Comparison of ENCODE assay signal across 10 cellular contexts in the genomic region with DNA sequence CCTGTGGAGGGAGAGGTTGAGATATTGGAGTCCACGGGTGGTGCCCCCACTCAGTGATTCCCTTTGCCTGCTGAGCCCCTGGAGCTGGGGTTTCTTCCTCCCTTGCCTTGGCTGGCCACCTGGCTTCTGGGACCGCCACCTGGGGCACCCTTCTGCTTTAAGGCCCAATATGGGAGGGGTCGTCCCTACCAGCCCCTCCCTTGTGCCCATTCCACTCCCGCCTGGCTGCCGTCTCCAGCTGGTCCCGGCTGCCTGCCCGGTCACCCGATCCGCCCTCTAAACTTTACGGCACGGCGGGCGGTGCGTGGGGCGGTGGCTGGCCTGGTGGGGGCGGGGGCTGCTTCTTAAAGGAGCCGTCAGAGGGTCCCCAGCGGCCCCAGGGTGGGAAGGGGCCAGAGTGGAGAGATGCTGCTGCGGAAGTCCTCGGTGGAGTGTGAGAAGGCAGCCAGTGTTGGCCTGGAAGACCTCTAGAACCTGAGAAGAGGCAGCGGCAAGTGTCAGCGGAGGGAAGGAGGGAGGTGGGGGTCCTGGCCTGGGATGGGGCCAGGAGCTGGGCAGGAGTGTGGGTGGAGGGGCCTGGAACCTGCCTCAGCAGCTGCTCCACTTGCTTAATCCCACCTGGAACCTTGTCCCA. TPM values are rescaled to one million over a fixed set of nuclear protein-coding genes. Genes with fewer than 3 reads are reported as not detected.
DNase-seq lines count a peak whose midpoint lies in the region; ATAC-seq and TF ChIP-seq lines count a peak whose summit lies in the region.
"Had no signal": no experiment of that assay in that cellular context is flagged by ENCODE, and none has a peak within 500 bp of the region (broad histone marks: within the 10 kb centered on the region; RNA-seq: fewer than 3 reads in every experiment).

No MANE protein-coding gene starts in this region.

- H3K27ac Mint-ChIP-seq in brain: peak overlapping the region in 3 of 5 experiments; percentile 91 to 98 (median 94)
- H3K27ac Mint-ChIP-seq in activated CD4-positive, alpha-beta T cell treated with anti-CD3 and anti-CD28 coated beads, Interleukin-2, amount 10 ng/mL, durations not matched to agents 24 days and 14 days: no peak overlapping the region
- no peak overlapping the region for H3K27ac Mint-ChIP-seq in activated T-helper 17 cell treated with anti-CD3 and anti-CD28 coated beads, Interleukin-2, amount 50 U/mL, for 72 hours

- H3K4me1 Mint-ChIP-seq in brain: peaks cover 88% of the 10 kb centered on the region
- peaks cover 6% of the 10 kb centered on the region for H3K4me1 Mint-ChIP-seq in activated CD4-positive, alpha-beta T cell treated with anti-CD3 and anti-CD28 coated beads, Interleukin-2, amount 10 ng/mL, durations not matched to agents 24 days and 14 days
- no peaks in the 10 kb centered on the region for H3K4me1 Mint-ChIP-seq in activated T-helper 17 cell treated with anti-CD3 and anti-CD28 coated beads, Interleukin-2, amount 50 U/mL, for 72 hours

- H3K27ac ChIP-seq in skin epidermis: peak overlapping the region in 17 of 21 experiments; percentile 2 to 87 (median 65)

- no peak for TF ChIP-seq CTCF in brain (conservative IDR thresholded peaks at IDR 0.05)

- no peaks in the 10 kb centered on the region for H3K36me3 ChIP-seq in H7 (replicated peaks; ENCODE audit: control insufficient read depth, insufficient read depth, low read length)

- 0 out of 2 replicates have a peak overlapping the region, but pooled peaks have one; percentile 2 for H3K4me3 ChIP-seq in H7 (ENCODE audit: insufficient read depth, low read depth, low read length)
- H3K4me3 ChIP-seq in skin epidermis: peak overlapping the region in 5 of 7 experiments; percentile 4 to 22 (median 8)

- no peaks in the 10 kb centered on the region for H3K27me3 ChIP-seq in H7 (ENCODE audit: control insufficient read depth, insufficient read depth, low read length)

- intact Hi-C loops in left colon (cut with DNase I, micrococcal nuclease): no loop called here
- intact Hi-C loops in activated CD4-positive, alpha-beta T cell treated with anti-CD3 and anti-CD28 coated beads, Interleukin-2, amount 10 ng/mL, durations not matched to agents 24 days and 14 days (cut with micrococcal nuclease): no loop called here

- peaks cover 0 to 8% (median 0%) of the 10 kb centered on the region in 5 experiments for H3K9me3 Mint-ChIP-seq in brain
- no peaks in the 10 kb centered on the region for H3K9me3 Mint-ChIP-seq in activated CD4-positive, alpha-beta T cell treated with anti-CD3 and anti-CD28 coated beads, Interleukin-2, amount 10 ng/mL, durations not matched to agents 24 days and 14 days
- no peaks in the 10 kb centered on the region for H3K9me3 Mint-ChIP-seq in activated T-helper 17 cell treated with anti-CD3 and anti-CD28 coated beads, Interleukin-2, amount 50 U/mL, for 72 hours

- H3K36me3 Mint-ChIP-seq in brain: no peaks in the 10 kb centered on the region
- no peaks in the 10 kb centered on the region for H3K36me3 Mint-ChIP-seq in activated CD4-positive, alpha-beta T cell treated with anti-CD3 and anti-CD28 coated beads, Interleukin-2, amount 10 ng/mL, durations not matched to agents 24 days and 14 days (ENCODE audit: low read depth)
- no peaks in the 10 kb centered on the region for H3K36me3 Mint-ChIP-seq in activated T-helper 17 cell treated with anti-CD3 and anti-CD28 coated beads, Interleukin-2, amount 50 U/mL, for 72 hours (ENCODE audit: low read depth)

- H3K4me3 Mint-ChIP-seq in brain: peak overlapping the region in 3 of 5 experiments; percentile 63 to 86 (median 64)
- H3K4me3 Mint-ChIP-seq in activated CD4-positive, alpha-beta T cell treated with anti-CD3 and anti-CD28 coated beads, Interleukin-2, amount 10 ng/mL, durations not matched to agents 24 days and 14 days: no peak overlapping the region
- no peak overlapping the region for H3K4me3 Mint-ChIP-seq in activated T-helper 17 cell treated with anti-CD3 and anti-CD28 coated beads, Interleukin-2, amount 50 U/mL, for 72 hours

- H3K27me3 Mint-ChIP-seq in brain: peaks cover 8% of the 10 kb centered on the region
- H3K27me3 Mint-ChIP-seq in activated CD4-positive, alpha-beta T cell treated with anti-CD3 and anti-CD28 coated beads, Interleukin-2, amount 10 ng/mL, durations not matched to agents 24 days and 14 days: peaks cover 26% of the 10 kb centered on the region
- H3K27me3 Mint-ChIP-seq in activated T-helper 17 cell treated with anti-CD3 and anti-CD28 coated beads, Interleukin-2, amount 50 U/mL, for 72 hours: no peaks in the 10 kb centered on the region

- peak; percentile 55 for ATAC-seq in left colon
- ATAC-seq in activated T-helper 17 cell treated with anti-CD3 and anti-CD28 coated beads, Interleukin-2, amount 50 U/mL, for 72 hours (replicated peaks): no peak

- peak; percentile 85 for DNase-seq in H7
- DNase-seq in left colon: peak; percentile 75 to 84
- DNase-seq in activated CD4-positive, alpha-beta T cell treated with anti-CD3 and anti-CD28 coated beads, Interleukin-2, amount 10 ng/mL, durations not matched to agents 24 days and 14 days: no peak
- no peak for DNase-seq in NCI-H446 (lab: John Stamatoyannopoulos, UW)
- DNase-seq in EL: no peak
- DNase-seq: stimulated activated CD4-positive, alpha-beta T cell treated with anti-CD3 and anti-CD28 coated beads, Interleukin-4, amount 100 ng/mL, for 4 hours had no signal

RNA-seq across cellular contexts. Expression of a gene that starts 1.6 kb away (rescaled TPM):
- 2.8 and 4.4 TPM in 2 replicates for total RNA-seq in H7 (2014; rRNA removed; shearing (Covaris generic))
- polyA plus RNA-seq in brain (ENCODE audit: insufficient read depth, low read depth, low replicate concordance): 60.5 TPM
- 100 to 1,000 TPM in 1 of 2 donors, 10 to 100 TPM in 1; 56.8 to 116 TPM for total RNA-seq in left colon
- 0.45 and 0.82 TPM in 2 replicates for total RNA-seq in activated CD4-positive, alpha-beta T cell treated with anti-CD3 and anti-CD28 coated beads, Interleukin-2, amount 10 ng/mL, durations not matched to agents 24 days and 14 days
- 1 to 10 TPM; 1.2 to 2.3 TPM for total RNA-seq in activated T-helper 17 cell treated with anti-CD3 and anti-CD28 coated beads, Interleukin-2, amount 50 U/mL, for 72 hours

RNA-seq across cellular contexts. Expression of a gene that starts 11.5 kb away (rescaled TPM):
- total RNA-seq in H7 (2014; rRNA removed; shearing (Covaris generic)): 0.07 and 1.2 TPM in 2 replicates
- polyA plus RNA-seq in brain (ENCODE audit: insufficient read depth, low read depth, low replicate concordance): 0.51 TPM
- total RNA-seq in left colon: not detected
- not detected in 2 replicates for total RNA-seq in activated CD4-positive, alpha-beta T cell treated with anti-CD3 and anti-CD28 coated beads, Interleukin-2, amount 10 ng/mL, durations not matched to agents 24 days and 14 days
- total RNA-seq in activated T-helper 17 cell treated with anti-CD3 and anti-CD28 coated beads, Interleukin-2, amount 50 U/mL, for 72 hours: under 1 TPM in 1 of 2 donors, not detected in 1; 0.34 TPM
- total RNA-seq: SK-MEL-5 had no signal

RNA-seq across cellular contexts. Expression of a gene that starts 24.8 kb away (rescaled TPM):
- total RNA-seq in H7 (2014; rRNA removed; shearing (Covaris generic)): 118 and 146 TPM in 2 replicates
- 16.7 TPM for polyA plus RNA-seq in brain (ENCODE audit: insufficient read depth, low read depth, low replicate concordance)
- total RNA-seq in left colon: 10 to 100 TPM; 48.8 to 68.6 TPM
- 231 and 233 TPM in 2 replicates for total RNA-seq in activated CD4-positive, alpha-beta T cell treated with anti-CD3 and anti-CD28 coated beads, Interleukin-2, amount 10 ng/mL, durations not matched to agents 24 days and 14 days
- 100 to 1,000 TPM in 1 of 2 donors, 10 to 100 TPM in 1; 59.2 to 139 TPM for total RNA-seq in activated T-helper 17 cell treated with anti-CD3 and anti-CD28 coated beads, Interleukin-2, amount 50 U/mL, for 72 hours

RNA-seq across cellular contexts. Expression of a gene that starts 31.4 kb away (rescaled TPM):
- 204 and 246 TPM in 2 replicates for total RNA-seq in H7 (2014; rRNA removed; shearing (Covaris generic))
- 348 TPM for polyA plus RNA-seq in brain (ENCODE audit: insufficient read depth, low read depth, low replicate concordance)
- 10 to 100 TPM; 46.1 to 81.3 TPM for total RNA-seq in left colon
- 225 and 232 TPM in 2 replicates for total RNA-seq in activated CD4-positive, alpha-beta T cell treated with anti-CD3 and anti-CD28 coated beads, Interleukin-2, amount 10 ng/mL, durations not matched to agents 24 days and 14 days
- 100 to 1,000 TPM; 283 to 392 TPM for total RNA-seq in activated T-helper 17 cell treated with anti-CD3 and anti-CD28 coated beads, Interleukin-2, amount 50 U/mL, for 72 hours

RNA-seq across cellular contexts. Expression of a gene that starts 31.8 kb away (rescaled TPM):
- 3.5 and 5.7 TPM in 2 replicates for total RNA-seq in H7 (2014; rRNA removed; shearing (Covaris generic))
- 4.2 TPM for polyA plus RNA-seq in brain (ENCODE audit: insufficient read depth, low read depth, low replicate concordance)
- total RNA-seq in left colon: 1 to 10 TPM; 2.2 to 2.8 TPM
- 7.1 and 7.3 TPM in 2 replicates for total RNA-seq in activated CD4-positive, alpha-beta T cell treated with anti-CD3 and anti-CD28 coated beads, Interleukin-2, amount 10 ng/mL, durations not matched to agents 24 days and 14 days
- total RNA-seq in activated T-helper 17 cell treated with anti-CD3 and anti-CD28 coated beads, Interleukin-2, amount 50 U/mL, for 72 hours: 10 to 100 TPM; 12.2 to 13.0 TPM

Comparison
In these comparisons a context has a peak if more than half of its experiments do, and no peak if none do; other contexts are left out.
1. DNase-seq: peak in H7 (single experiment) and left colon (2 of 2); none in activated CD4-positive, alpha-beta T cell treated with anti-CD3 and anti-CD28 coated beads, Interleukin-2, amount 10 ng/mL, durations not matched to agents 24 days and 14 days (single experiment), NCI-H446 (0 of 2) and EL (single experiment).
2. H3K27ac Mint-ChIP-seq: peak in brain (3 of 5); none in activated CD4-positive, alpha-beta T cell treated with anti-CD3 and anti-CD28 coated beads, Interleukin-2, amount 10 ng/mL, durations not matched to agents 24 days and 14 days (single experiment) and activated T-helper 17 cell treated with anti-CD3 and anti-CD28 coated beads, Interleukin-2, amount 50 U/mL, for 72 hours (single experiment).
3. H3K4me3 Mint-ChIP-seq: peak in brain (3 of 5); none in activated CD4-positive, alpha-beta T cell treated with anti-CD3 and anti-CD28 coated beads, Interleukin-2, amount 10 ng/mL, durations not matched to agents 24 days and 14 days (single experiment) and activated T-helper 17 cell treated with anti-CD3 and anti-CD28 coated beads, Interleukin-2, amount 50 U/mL, for 72 hours (single experiment).
4. RNA of a gene that starts 1.6 kb away (total RNA-seq): 56.8 to 116 TPM in left colon; 2.8 to 4.4 TPM in H7, 1.2 to 2.3 TPM in activated T-helper 17 cell treated with anti-CD3 and anti-CD28 coated beads, Interleukin-2, amount 50 U/mL, for 72 hours and 0.45 to 0.82 TPM in activated CD4-positive, alpha-beta T cell treated with anti-CD3 and anti-CD28 coated beads, Interleukin-2, amount 10 ng/mL, durations not matched to agents 24 days and 14 days; every median in the first group is over 10 times any median in the second.